22 cellular contexts compared by ENCODE assay signal in the genomic region with DNA sequence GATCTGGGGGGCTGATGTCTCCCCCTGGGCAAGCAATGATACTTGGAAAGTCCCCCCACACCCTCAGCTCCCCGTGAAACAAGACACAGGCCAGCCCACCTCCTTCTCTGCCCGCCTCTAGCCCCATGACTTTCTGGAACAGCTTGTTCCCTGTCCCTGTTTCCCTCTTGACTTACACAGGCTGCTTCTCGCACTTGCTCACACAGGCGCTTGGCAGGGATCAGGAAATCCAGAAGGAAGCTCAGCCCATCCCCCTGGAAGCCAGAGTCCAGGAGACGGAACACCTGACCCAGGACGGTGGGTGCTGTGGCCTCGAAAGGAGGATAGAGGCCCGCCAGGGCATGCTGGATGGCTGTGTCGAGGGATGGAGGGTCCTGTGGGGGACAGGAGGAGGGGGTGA. TPM values are rescaled to one million over a fixed set of nuclear protein-coding genes. Genes with fewer than 3 reads are reported as not detected.
DNase-seq lines count a peak whose midpoint lies in the region; ATAC-seq and TF ChIP-seq lines count a peak whose summit lies in the region.
"Had no signal": no experiment of that assay in that cellular context is flagged by ENCODE, and none has a peak within 500 bp of the region (broad histone marks: within the 10 kb centered on the region; RNA-seq: fewer than 3 reads in every experiment).

No MANE protein-coding gene starts in this region.

- H4K91ac ChIP-seq in neuronal stem cell (ENCODE audit: low read depth, low read length, poor library complexity), result no peak overlapping the region

- H3K27me3 ChIP-seq in neuronal stem cell (ENCODE audit: control insufficient read depth in 3 of 3, insufficient read depth in 3 of 3, low read depth in 1 of 3, low read length in 3 of 3) (no peaks in the 10 kb centered on the region), transverse colon (no peaks in the 10 kb centered on the region)

- intact Hi-C loops in left ventricle myocardium superior (cut with micrococcal nuclease) (no loop called here), transverse colon (cut with DNase I; ENCODE audit: low total_unique reads) (no loop called here)

- DNase-seq in left ventricle myocardium superior (no peak), neuronal stem cell (ENCODE audit: low spot score) (no peak), transverse colon (no peak), NCI-H510A treated with DMSO at 0.1 percent for 48 hours (lab: John Stamatoyannopoulos, UW) (no peak), RKO (ENCODE audit: low spot score) (no peak), NCI-H2029 treated with DMSO at 0.1 percent for 48 hours (lab: John Stamatoyannopoulos, UW) (no peak)
- DNase-seq: activated CD4-positive, alpha-beta T cell treated with anti-CD3 and anti-CD28 coated beads, Interleukin-2, amount 50 U/mL, for 4 hours; AML-193; DMS79; effector memory CD4-positive, alpha-beta T cell; KBM-7; mammary epithelial cell; naive thymus-derived CD4-positive, alpha-beta T cell; NCI-H187 treated with DMSO at 0.1 percent for 48 hours; stimulated activated CD4-positive, alpha-beta T cell treated with anti-CD3 and anti-CD28 coated beads, Interleukin-4, amount 100 ng/mL, for 24 hours had no signal

- H3K27ac ChIP-seq in cingulate gyrus (ENCODE audit: low read depth, low read length) (peak overlapping the region; percentile 51), neuronal stem cell (replicated peaks; ENCODE audit: low read length) (no peak overlapping the region), transverse colon (peak overlapping the region; percentile 39 to 72 (median 63))

- H2AFZ ChIP-seq in neuronal stem cell (ENCODE audit: low read length), result no peak overlapping the region

- H3K9me3 ChIP-seq in neuronal stem cell (replicated peaks in 1 of 2; ENCODE audit: control insufficient read depth in 2 of 2, insufficient read depth in 1 of 2, low read depth in 1 of 2, low read length in 2 of 2), result peaks cover 12 to 28% of the 10 kb centered on the region in 2 donors
- H3K9me3 ChIP-seq in transverse colon, result peaks cover 3 to 11% of the 10 kb centered on the region in 2 donors

- TF ChIP-seq EP300 in transverse colon (IDR thresholded peaks at IDR 0.05; ENCODE audit: low read depth), result no peak

- no peak overlapping the region for H2BK12ac ChIP-seq in neuronal stem cell (ENCODE audit: low read length)

- H3K4ac ChIP-seq in neuronal stem cell (ENCODE audit: low read length), result no peak overlapping the region

- no peak for TF ChIP-seq POLR2A in transverse colon (IDR thresholded peaks at IDR 0.05)

- H3K9ac ChIP-seq in neuronal stem cell (ENCODE audit: low read depth, low read length, poor library complexity), result no peak overlapping the region

- peak overlapping the region; percentile 70 for H3K18ac ChIP-seq in neuronal stem cell (ENCODE audit: low read length)

- in situ Hi-C loops in transverse colon (cut with MboI; ENCODE audit: low pct_ligation_motif_present in 1 of 4, low pct_unique_long_range_greater_than_20kb in 1 of 4, low sequenced_read_pairs in 3 of 4), result loop anchor here in 1 of 4 donors (25.0 kb wide), 1 partner anchor 683 kb away; no protein-coding TSS in a partner anchor

- H2BK5ac ChIP-seq in neuronal stem cell (ENCODE audit: low read length), result no peak overlapping the region

- H3K79me1 ChIP-seq in neuronal stem cell (ENCODE audit: low read depth, low read length), result no peaks in the 10 kb centered on the region

- ATAC-seq in left ventricle myocardium superior, result peak; percentile 77
- ATAC-seq in HG03095 (IDR thresholded peaks at IDR 0.05; ENCODE audit: unreplicated experiment), result no peak
- ATAC-seq: GM12878; naive thymus-derived CD4-positive, alpha-beta T cell; SK-N-SH treated with all-trans-retinoic acid at 6 μM for 48 hours; WTC11 had no signal

- WGBS in neuronal stem cell (ENCODE audit: extremely low coverage in 2 of 2, insufficient read length in 2 of 2, insufficient replicate concordance in 1 of 2), 2 donors, result no CpG with 5 or more reads among the region's 9 CpGs
- 70 to 87% methylated on average over 4 to 9 of the region's 9 CpGs for WGBS in transverse colon (ENCODE audit: low coverage in 1 of 2), 2 donors

- no peak overlapping the region for H3K4me2 ChIP-seq in neuronal stem cell (ENCODE audit: insufficient read depth, low read length, poor library complexity, severe bottlenecking)
- H3K4me2 ChIP-seq: smooth muscle cell had no signal

- no peak overlapping the region for H2BK120ac ChIP-seq in neuronal stem cell (ENCODE audit: low read depth, low read length)

- no peak overlapping the region for H3K4me3 ChIP-seq in neuronal stem cell (ENCODE audit: low read length in 2 of 2)
- no peak overlapping the region for H3K4me3 ChIP-seq in transverse colon
- H3K4me3 ChIP-seq: GM12878, smooth muscle cell had no signal

- no peak overlapping the region for H3K23ac ChIP-seq in neuronal stem cell (ENCODE audit: low read depth, low read length, poor library complexity)

- TF ChIP-seq CTCF in transverse colon (IDR thresholded peaks at IDR 0.05), result no peak

- H4K8ac ChIP-seq in neuronal stem cell (ENCODE audit: low read depth, low read length), result no peak overlapping the region

- no peaks in the 10 kb centered on the region for H3K36me3 ChIP-seq in neuronal stem cell (replicated peaks in 1 of 2; ENCODE audit: control insufficient read depth in 2 of 2, insufficient read depth in 2 of 2, low read length in 2 of 2)
- no peaks in the 10 kb centered on the region for H3K36me3 ChIP-seq in transverse colon

- no peak overlapping the region for H3K14ac ChIP-seq in neuronal stem cell (ENCODE audit: low read length)

- no peak overlapping the region for H2BK15ac ChIP-seq in neuronal stem cell (ENCODE audit: low read length)

- no peak overlapping the region for H2AK5ac ChIP-seq in neuronal stem cell (ENCODE audit: low read depth, low read length)

- H3K4me1 ChIP-seq in neuronal stem cell (ENCODE audit: control insufficient read depth in 2 of 2, insufficient read depth in 1 of 2, low read depth in 1 of 2, low read length in 2 of 2) (no peaks in the 10 kb centered on the region), transverse colon (no peaks in the 10 kb centered on the region)

RNA-seq across cellular contexts. Expression of a gene that starts 14.8 kb away (rescaled TPM):
- 5.3 TPM for total RNA-seq in left ventricle myocardium superior
- polyA plus RNA-seq in neuronal stem cell (2013, experiment 1 of 2), result 0.33 TPM
- 0.21 TPM for polyA plus RNA-seq in neuronal stem cell (2013, experiment 2 of 2)
- 10 to 100 TPM in 1 of 4 donors, 1 to 10 TPM in 3; 1.6 to 20.2 (median 3.7) TPM for total RNA-seq in transverse colon
- total RNA-seq: GM12878; naive thymus-derived CD4-positive, alpha-beta T cell; smooth muscle cell had no signal
- polyA plus RNA-seq: GM12878; naive thymus-derived CD4-positive, alpha-beta T cell had no signal

RNA-seq across cellular contexts. Expression of a gene that starts 58.2 kb away (rescaled TPM):
- total RNA-seq in left ventricle myocardium superior (not detected), transverse colon (not detected)
- not detected for polyA plus RNA-seq in neuronal stem cell (2013, experiment 1 of 2)
- polyA plus RNA-seq in neuronal stem cell (2013, experiment 2 of 2), result not detected
- total RNA-seq: GM12878, mammary epithelial cell, progenitor cell of endocrine pancreas, smooth muscle cell, WTC11 had no signal
- polyA plus RNA-seq: GM12878; mammary epithelial cell; naive thymus-derived CD4-positive, alpha-beta T cell; smooth muscle cell had no signal
